13 cellular contexts compared by ENCODE assay signal in genomic region chr17:35017021-35017420, GRCh38.
"Had no signal": no experiment of that assay in that cellular context is flagged by ENCODE, and none has a peak within 500 bp of the region (broad histone marks: within the 10 kb centered on the region; RNA-seq: fewer than 3 reads in every experiment).

No MANE protein-coding gene starts in this region.

- H3K9me3 ChIP-seq: lower lobe of right lung, SJCRH30 had no signal

- H3K9me3 Mint-ChIP-seq: naive B cell had no signal

- H3K27me3 Mint-ChIP-seq: naive B cell had no signal

- DNase-seq: activated CD4-positive, alpha-beta T cell treated with anti-CD3 and anti-CD28 coated beads for 1 hour; activated CD8-positive, alpha-beta memory T cell treated with anti-CD3 and anti-CD28 coated beads for 24 hours; activated gamma-delta T cell; caudate nucleus; hypothalamus; lower lobe of right lung; naive B cell; right cardiac atrium; SJCRH30; small intestine; stimulated activated naive CD4-positive, alpha-beta T cell; SW 1271; T-helper 9 cell had no signal

- H3K27me3 ChIP-seq: SJCRH30 had no signal

- H3K4me1 Mint-ChIP-seq: naive B cell had no signal

- ATAC-seq: lower lobe of right lung, right cardiac atrium had no signal

- H3K36me3 ChIP-seq: SJCRH30 had no signal

- H3K27ac ChIP-seq: lower lobe of right lung, SJCRH30 had no signal

- H3K4me3 ChIP-seq: lower lobe of right lung, SJCRH30 had no signal
